In the genomic region with DNA sequence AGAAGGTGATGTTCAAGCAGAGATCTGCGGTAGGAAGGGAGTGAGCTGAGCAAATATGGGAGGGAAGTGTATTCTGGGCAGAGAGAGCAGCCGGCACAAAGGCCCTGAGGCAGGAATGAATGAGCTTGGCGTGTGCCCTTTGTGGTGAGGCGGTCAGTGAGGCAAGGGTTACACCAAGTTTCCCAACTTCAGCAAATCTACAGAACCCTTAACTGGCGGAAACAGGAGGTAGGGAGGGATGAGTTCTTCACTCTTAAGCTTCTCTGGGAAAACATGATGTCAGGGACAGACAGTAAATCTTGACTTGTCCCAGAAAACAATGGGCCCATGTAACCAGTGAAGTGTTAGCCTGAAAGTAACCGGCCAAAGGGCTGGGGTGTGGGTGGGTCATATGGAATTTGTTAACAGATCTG, we compare ENCODE assay signal across 17 cellular contexts.
A peak's percentile ranks its signal among the peaks of the same experiment; 100 is the strongest.
DNase-seq lines count a peak whose midpoint lies in the region; ATAC-seq and TF ChIP-seq lines count a peak whose summit lies in the region.
"Had no signal": no experiment of that assay in that cellular context is flagged by ENCODE, and none has a peak within 500 bp of the region (broad histone marks: within the 10 kb centered on the region; RNA-seq: fewer than 3 reads in every experiment).

No MANE protein-coding gene starts in this region.

- H3K9me3 Mint-ChIP-seq in activated CD4-positive, alpha-beta memory T cell treated with anti-CD3 and anti-CD28 coated beads, Interleukin-2, amount 10 ng/mL, durations not matched to agents 7 days and 5 days, result no peaks in the 10 kb centered on the region
- H3K9me3 Mint-ChIP-seq: activated naive CD8-positive, alpha-beta T cell treated with anti-CD3 and anti-CD28 coated beads, Interleukin-2, amount 10 ng/mL, durations not matched to agents 7 days and 5 days; central memory CD8-positive, alpha-beta T cell; stimulated activated naive CD8-positive, alpha-beta T cell treated with anti-CD3 and anti-CD28 coated beads, Interleukin-15, Interleukin-2, amounts not matched to agents 100 ng/mL and 50 ng/mL, for 24 hours had no signal

- no peak overlapping the region for H3K27ac Mint-ChIP-seq in activated CD4-positive, alpha-beta memory T cell treated with anti-CD3 and anti-CD28 coated beads, Interleukin-2, amount 10 ng/mL, durations not matched to agents 7 days and 5 days
- H3K27ac Mint-ChIP-seq: activated naive CD8-positive, alpha-beta T cell treated with anti-CD3 and anti-CD28 coated beads, Interleukin-2, amount 10 ng/mL, durations not matched to agents 7 days and 5 days; naive B cell; stimulated activated naive CD8-positive, alpha-beta T cell treated with anti-CD3 and anti-CD28 coated beads, Interleukin-15, Interleukin-2, amounts not matched to agents 100 ng/mL and 50 ng/mL, for 24 hours had no signal

- peak overlapping the region; percentile 98 for H3K27ac ChIP-seq in left ventricle myocardium inferior (replicated peaks)
- H3K27ac ChIP-seq in right cardiac atrium (ENCODE audit: low read length), result no peak overlapping the region
- H3K27ac ChIP-seq in gastroesophageal sphincter, result peak overlapping the region in 3 of 4 donors; percentile 96 to 98 (median 97)
- H3K27ac ChIP-seq in upper lobe of left lung, result peak overlapping the region; percentile 8 to 99 (median 94)
- H3K27ac ChIP-seq: GM23248 had no signal

- WGBS in right cardiac atrium, result 75% methylated on average over 6 of the region's 6 CpGs
- 58 to 78% methylated on average over 2 to 6 of the region's 6 CpGs for WGBS in gastroesophageal sphincter (ENCODE audit: low coverage in 1 of 2), 2 donors
- 68 to 70% methylated on average over 6 of the region's 6 CpGs for WGBS in upper lobe of left lung, 2 donors

- CTCF ChIA-PET in activated CD4-positive, alpha-beta memory T cell treated with anti-CD3 and anti-CD28 coated beads, Interleukin-2, amount 10 ng/mL, durations not matched to agents 7 days and 5 days (lab: Charles Lee), result no interaction called here

- intact Hi-C loops in left ventricle myocardium inferior (cut with micrococcal nuclease) (no loop called here), right cardiac atrium (cut with DNase I) (no loop called here)

- no peak for TF ChIP-seq EP300 in gastroesophageal sphincter (IDR thresholded peaks at IDR 0.05)
- no peak for TF ChIP-seq EP300 in upper lobe of left lung (IDR thresholded peaks at IDR 0.05)

- no peak for ATAC-seq in right cardiac atrium
- no peak for ATAC-seq in gastroesophageal sphincter
- ATAC-seq in upper lobe of left lung (ENCODE audit: low FRiP score in 2 of 2), result no peak
- no peak for ATAC-seq in GM19035 (IDR thresholded peaks at IDR 0.05; ENCODE audit: unreplicated experiment)
- ATAC-seq: left lobe of liver had no signal

- TF ChIP-seq CTCF in left ventricle myocardium inferior (IDR thresholded peaks at IDR 0.05; ENCODE audit: borderline replicate concordance), result no peak
- no peak for TF ChIP-seq CTCF in gastroesophageal sphincter (IDR thresholded peaks at IDR 0.05)
- TF ChIP-seq CTCF in upper lobe of left lung (IDR thresholded peaks at IDR 0.05), result no peak

- H3K4me3 ChIP-seq in left ventricle myocardium inferior, result no peak overlapping the region
- H3K4me3 ChIP-seq in right cardiac atrium (ENCODE audit: low read length), result no peak overlapping the region
- H3K4me3 ChIP-seq in gastroesophageal sphincter, result no peak overlapping the region
- no peak overlapping the region for H3K4me3 ChIP-seq in upper lobe of left lung
- H3K4me3 ChIP-seq: GM23248, skin epidermis had no signal

- no peaks in the 10 kb centered on the region for H3K36me3 Mint-ChIP-seq in activated CD4-positive, alpha-beta memory T cell treated with anti-CD3 and anti-CD28 coated beads, Interleukin-2, amount 10 ng/mL, durations not matched to agents 7 days and 5 days (ENCODE audit: low read depth)
- H3K36me3 Mint-ChIP-seq: activated naive CD8-positive, alpha-beta T cell treated with anti-CD3 and anti-CD28 coated beads, Interleukin-2, amount 10 ng/mL, durations not matched to agents 7 days and 5 days; naive B cell had no signal

- no peak overlapping the region for H3K4me3 Mint-ChIP-seq in activated CD4-positive, alpha-beta memory T cell treated with anti-CD3 and anti-CD28 coated beads, Interleukin-2, amount 10 ng/mL, durations not matched to agents 7 days and 5 days
- H3K4me3 Mint-ChIP-seq: activated naive CD8-positive, alpha-beta T cell treated with anti-CD3 and anti-CD28 coated beads, Interleukin-2, amount 10 ng/mL, durations not matched to agents 7 days and 5 days; central memory CD8-positive, alpha-beta T cell; stimulated activated naive CD8-positive, alpha-beta T cell treated with anti-CD3 and anti-CD28 coated beads, Interleukin-15, Interleukin-2, amounts not matched to agents 100 ng/mL and 50 ng/mL, for 24 hours had no signal

- H3K27me3 ChIP-seq in left ventricle myocardium inferior (ENCODE audit: low read depth) (no peaks in the 10 kb centered on the region), right cardiac atrium (ENCODE audit: control insufficient read depth, insufficient read depth) (no peaks in the 10 kb centered on the region), gastroesophageal sphincter (no peaks in the 10 kb centered on the region), upper lobe of left lung (no peaks in the 10 kb centered on the region)

- peaks cover 57% of the 10 kb centered on the region for H3K4me1 ChIP-seq in left ventricle myocardium inferior
- H3K4me1 ChIP-seq in right cardiac atrium (ENCODE audit: control insufficient read depth, insufficient read depth, low read length), result peaks cover 28% of the 10 kb centered on the region
- H3K4me1 ChIP-seq in gastroesophageal sphincter, result peaks cover 11 to 48% (median 22%) of the 10 kb centered on the region in 3 donors
- peaks cover 45 to 62% (median 52%) of the 10 kb centered on the region in 4 donors for H3K4me1 ChIP-seq in upper lobe of left lung

- H3K4me1 Mint-ChIP-seq in activated CD4-positive, alpha-beta memory T cell treated with anti-CD3 and anti-CD28 coated beads, Interleukin-2, amount 10 ng/mL, durations not matched to agents 7 days and 5 days, result no peaks in the 10 kb centered on the region
- H3K4me1 Mint-ChIP-seq: activated naive CD8-positive, alpha-beta T cell treated with anti-CD3 and anti-CD28 coated beads, Interleukin-2, amount 10 ng/mL, durations not matched to agents 7 days and 5 days; central memory CD8-positive, alpha-beta T cell; naive B cell had no signal

- POLR2A ChIA-PET in activated CD4-positive, alpha-beta memory T cell treated with anti-CD3 and anti-CD28 coated beads, Interleukin-2, amount 10 ng/mL, durations not matched to agents 7 days and 5 days (lab: Charles Lee), result no interaction called here

- TF ChIP-seq POLR2A in gastroesophageal sphincter (IDR thresholded peaks at IDR 0.05) (no peak), upper lobe of left lung (IDR thresholded peaks at IDR 0.05) (no peak)

- H3K9me3 ChIP-seq in left ventricle myocardium inferior (replicated peaks) (peaks cover 18% of the 10 kb centered on the region), right cardiac atrium (ENCODE audit: control insufficient read depth, low read length) (no peaks in the 10 kb centered on the region), gastroesophageal sphincter (no peaks in the 10 kb centered on the region), upper lobe of left lung (no peaks in the 10 kb centered on the region)

- no peak for DNase-seq in left ventricle myocardium inferior
- no peak for DNase-seq in right cardiac atrium
- peak; percentile 23 for DNase-seq in SKM-1 (lab: John Stamatoyannopoulos, UW; ENCODE audit: unreplicated experiment)
- no peak for DNase-seq in upper lobe of left lung
- no peak for DNase-seq in COLO668 (lab: John Stamatoyannopoulos, UW; ENCODE audit: unreplicated experiment)
- DNase-seq in activated CD4-positive, alpha-beta memory T cell treated with anti-CD3 and anti-CD28 coated beads, Interleukin-2, amount 10 ng/mL, durations not matched to agents 7 days and 5 days, result no peak
- DNase-seq: activated naive CD8-positive, alpha-beta T cell treated with anti-CD3 and anti-CD28 coated beads, Interleukin-2, amount 10 ng/mL, durations not matched to agents 7 days and 5 days; GM23248; Karpas-422; naive B cell; SW 1271 had no signal

- no peaks in the 10 kb centered on the region for H3K36me3 ChIP-seq in left ventricle myocardium inferior
- H3K36me3 ChIP-seq in gastroesophageal sphincter, result no peaks in the 10 kb centered on the region
- H3K36me3 ChIP-seq in upper lobe of left lung, result no peaks in the 10 kb centered on the region

- peaks cover 18% of the 10 kb centered on the region for H3K27me3 Mint-ChIP-seq in activated CD4-positive, alpha-beta memory T cell treated with anti-CD3 and anti-CD28 coated beads, Interleukin-2, amount 10 ng/mL, durations not matched to agents 7 days and 5 days
